ENCODE assay signal across 17 cellular contexts in genomic region chr13:31042084-31042483, GRCh38.
DNase-seq lines count a peak whose midpoint lies in the region; ATAC-seq, FAIRE-seq and TF ChIP-seq lines count a peak whose summit lies in the region.
"Had no signal": no experiment of that assay in that cellular context is flagged by ENCODE, and none has a peak within 500 bp of the region (broad histone marks: within the 10 kb centered on the region; RNA-seq: fewer than 3 reads in every experiment).

No MANE protein-coding gene starts in this region.

- H2BK15ac ChIP-seq in H1 (ENCODE audit: low read length), result no peak overlapping the region

- H3K27ac ChIP-seq in SK-N-MC (0 out of 2 replicates have a peak overlapping the region, but pooled peaks have one; percentile 12), H1 (ENCODE audit: low read depth, low read length) (no peak overlapping the region), parathyroid adenoma (no peak overlapping the region)

- FAIRE-seq in H1 (lab: Jason Lieb, UNC), result no peak

- no peak for TF ChIP-seq CTCF in H1 (IDR thresholded peaks at IDR 0.05; ENCODE audit: control extremely low read depth in 1 of 3, insufficient read depth in 1 of 3, low read depth in 1 of 3, low read length in 3 of 3)
- no peak for TF ChIP-seq CTCF in parathyroid adenoma (IDR thresholded peaks at IDR 0.05)

- H3K4ac ChIP-seq in H1 (replicated peaks; ENCODE audit: insufficient read length, low read depth, low read length), result no peak overlapping the region

- no peaks in the 10 kb centered on the region for H3K79me1 ChIP-seq in H1 (ENCODE audit: low read depth, low read length)

- no peak overlapping the region for H3K18ac ChIP-seq in H1 (ENCODE audit: extremely low read depth, low read length)

- no peak for TF ChIP-seq POLR2A in H1 (IDR thresholded peaks at IDR 0.05; ENCODE audit: control extremely low read depth in 1 of 2, low read depth in 2 of 2, low read length in 2 of 2)

- H4K91ac ChIP-seq in H1 (replicated peaks; ENCODE audit: insufficient read length, low read length), result no peak overlapping the region

- H2BK20ac ChIP-seq in H1 (ENCODE audit: low read length), result no peak overlapping the region

- H3K27me3 ChIP-seq in H1 (replicated peaks in 1 of 4; ENCODE audit: control insufficient read depth in 3 of 4, extremely low read depth in 1 of 4, insufficient read depth in 3 of 4, low read length in 3 of 4) (no peaks in the 10 kb centered on the region), parathyroid adenoma (ENCODE audit: control insufficient read depth, insufficient read depth, low read length) (no peaks in the 10 kb centered on the region)

- H4K20me1 ChIP-seq in H1 (replicated peaks in 1 of 2; ENCODE audit: control insufficient read depth in 1 of 2, insufficient read depth in 2 of 2, low read length in 2 of 2), result no peaks in the 10 kb centered on the region

- H3K36me3 ChIP-seq in SK-N-MC (ENCODE audit: insufficient read depth, low read length) (no peaks in the 10 kb centered on the region), H1 (ENCODE audit: control insufficient read depth in 2 of 4, insufficient read depth in 4 of 4, low read length in 3 of 4) (no peaks in the 10 kb centered on the region), parathyroid adenoma (ENCODE audit: control insufficient read depth, insufficient read depth, low read length) (no peaks in the 10 kb centered on the region)

- no peak for ATAC-seq in HG02759 (IDR thresholded peaks at IDR 0.05; ENCODE audit: unreplicated experiment)
- ATAC-seq in GM21360 (IDR thresholded peaks at IDR 0.05; ENCODE audit: unreplicated experiment), result no peak

- H3K23me2 ChIP-seq in H1 (ENCODE audit: low read depth, low read length), result no peaks in the 10 kb centered on the region

- no peak overlapping the region for H2AK5ac ChIP-seq in H1 (ENCODE audit: low read depth, low read length)

- H3K4me3 ChIP-seq in SK-N-MC, result no peak overlapping the region
- no peak overlapping the region for H3K4me3 ChIP-seq in H1 (ENCODE audit: extremely low read depth in 1 of 4, insufficient read depth in 2 of 4, low read depth in 3 of 4, low read length in 4 of 4)
- H3K4me3 ChIP-seq in parathyroid adenoma (ENCODE audit: low read depth, low read length), result no peak overlapping the region

- no peak overlapping the region for H2BK12ac ChIP-seq in H1 (ENCODE audit: low read depth, low read length)

- no peak overlapping the region for H3K23ac ChIP-seq in H1 (ENCODE audit: insufficient read length)

- no peak overlapping the region for H2BK120ac ChIP-seq in H1 (replicated peaks; ENCODE audit: low read depth, low read length)

- H3K4me2 ChIP-seq in H1 (ENCODE audit: insufficient read depth in 1 of 2, low read depth in 2 of 2, low read length in 2 of 2), result no peak overlapping the region
- no peak overlapping the region for H3K4me2 ChIP-seq in parathyroid adenoma (ENCODE audit: low read length)

- no peak overlapping the region for H4K5ac ChIP-seq in H1 (ENCODE audit: insufficient read length, low read depth, low read length)

- H3K9ac ChIP-seq in SK-N-MC (ENCODE audit: insufficient read length), result no peak overlapping the region
- no peak overlapping the region for H3K9ac ChIP-seq in H1 (replicated peaks in 1 of 4; ENCODE audit: extremely low read depth in 1 of 4, low read depth in 3 of 4, low read length in 3 of 4)
- no peak overlapping the region for H3K9ac ChIP-seq in parathyroid adenoma

- CTCF ChIA-PET in H1 (lab: Charles Lee; ENCODE audit: partially characterized antibody), result interaction anchor here (1.3 to 2.7 kb wide), 2 partner anchors 9 to 63 kb away, joined by 3 to 13 read pairs; no protein-coding TSS in a partner anchor

- TF ChIP-seq EP300 in H1 (IDR thresholded peaks at IDR 0.05; ENCODE audit: borderline replicate concordance in 1 of 2, low read depth in 2 of 2, low read length in 2 of 2), result no peak

- H3K56ac ChIP-seq in H1 (replicated peaks; ENCODE audit: insufficient read length, low read depth, low read length), result no peak overlapping the region

- H4K8ac ChIP-seq in H1 (ENCODE audit: extremely low read depth, insufficient read depth, low read length), result peak overlapping the region; percentile 11; the same call in 1 of the 2 replicates

- POLR2A ChIA-PET in H1 (lab: Charles Lee; ENCODE audit: partially characterized antibody), result no interaction called here

- peaks cover 0 to 3% (median 0%) of the 10 kb centered on the region in 4 experiments; a peak in 2 of 7 replicates for H3K4me1 ChIP-seq in H1 (replicated peaks in 1 of 4; ENCODE audit: control insufficient read depth in 3 of 4, insufficient read depth in 4 of 4, low read length in 3 of 4)
- peaks cover 5% of the 10 kb centered on the region for H3K4me1 ChIP-seq in parathyroid adenoma

- WGBS in H1 (ENCODE audit: extremely low coverage in 1 of 2, insufficient coverage in 1 of 2, insufficient read length in 1 of 2, insufficient replicate concordance in 2 of 2, low coverage in 1 of 2, low lambda C conversion rate in 2 of 2, missing lambda C conversion rate in 1 of 2), 2 experiments, result 81% methylated on average over 3 of the region's 3 CpGs; no CpG with 5 or more reads in 1 of the 2 experiments

- peak; percentile 14 for DNase-seq in CD1c-positive myeloid dendritic cell (ENCODE audit: extremely low spot score)
- DNase-seq in SK-N-MC (ENCODE audit: low read depth, low spot score), result no peak
- no peak for DNase-seq in H1 (ENCODE audit: low read depth in 1 of 2, low spot score in 2 of 2)
- DNase-seq in AG08396 (ENCODE audit: low spot score), result no peak
- DNase-seq: ACHN, AML-193, Caco-2, GDM1, HCEC 1CT, MM.1S, NCI-H1105, NCI-H2081 treated with DMSO at 0.1 percent for 48 hours, NCI-H510A, SHP77 treated with DMSO at 0.1 percent for 48 hours had no signal

- H3K79me2 ChIP-seq in H1 (ENCODE audit: control insufficient read depth in 1 of 2, insufficient read depth in 2 of 2, low read length in 2 of 2) (no peaks in the 10 kb centered on the region), parathyroid adenoma (no peaks in the 10 kb centered on the region)

- H2BK5ac ChIP-seq in H1 (ENCODE audit: low read depth, low read length), result no peak overlapping the region

- H2AFZ ChIP-seq in H1 (ENCODE audit: low read length), result no peak overlapping the region
- H2AFZ ChIP-seq in parathyroid adenoma, result peak overlapping the region; percentile 38

- TF ChIP-seq RAD21 in H1 (IDR thresholded peaks at IDR 0.05 in 1 of 2, conservative IDR thresholded peaks at IDR 0.05 in 1 of 2; ENCODE audit: low read depth in 2 of 2, low read length in 2 of 2), result no peak

- H3K9me3 ChIP-seq in SK-N-MC (ENCODE audit: low read depth, low read length), result no peaks in the 10 kb centered on the region
- no peaks in the 10 kb centered on the region for H3K9me3 ChIP-seq in H1 (ENCODE audit: insufficient read depth in 2 of 2, low read depth in 1 of 2, low read length in 1 of 2)
- H3K9me3 ChIP-seq in parathyroid adenoma (ENCODE audit: control insufficient read depth, low read length), result no peaks in the 10 kb centered on the region
- H3K9me3 ChIP-seq: Caco-2 had no signal

- no peak overlapping the region for H3K14ac ChIP-seq in H1 (ENCODE audit: insufficient read length)

TF ChIP-seq in H1, 55 proteins besides CTCF, POLR2A, EP300 and RAD21:
- TF ChIP-seq EGR1 (IDR thresholded peaks at IDR 0.05; ENCODE audit: borderline replicate concordance, low read depth, low read length) (no peak), SP4 (IDR thresholded peaks at IDR 0.05; ENCODE audit: low read length) (no peak), GABPA (IDR thresholded peaks at IDR 0.05; ENCODE audit: borderline replicate concordance, insufficient read depth, low read length) (no peak), NRF1 (IDR thresholded peaks at IDR 0.05; ENCODE audit: low read depth, low read length) (no peak), HDAC2 (IDR thresholded peaks at IDR 0.05; ENCODE audit: borderline replicate concordance in 1 of 2, low read depth in 2 of 2, low read length in 2 of 2) (no peak), BCL11A (IDR thresholded peaks at IDR 0.05; ENCODE audit: low read depth in 2 of 2, low read length in 2 of 2) (no peak), CTBP2 (IDR thresholded peaks at IDR 0.05; ENCODE audit: borderline replicate concordance, insufficient read depth, insufficient read length, low read length) (no peak), EZH2 (IDR thresholded peaks at IDR 0.05; ENCODE audit: low read depth, low read length, severe bottlenecking) (no peak), HDAC6 (IDR thresholded peaks at IDR 0.05; ENCODE audit: low read depth, low read length) (no peak), RNF2 (IDR thresholded peaks at IDR 0.05; ENCODE audit: borderline replicate concordance, low read depth, low read length, missing control alignments, poor library complexity, severe bottlenecking) (no peak), SIX5 (IDR thresholded peaks at IDR 0.05; ENCODE audit: low read depth, low read length) (no peak), CEBPB (IDR thresholded peaks at IDR 0.05; ENCODE audit: low read depth, low read length) (no peak), RBBP5 (IDR thresholded peaks at IDR 0.05; ENCODE audit: borderline replicate concordance, low read depth, low read length) (no peak), SUZ12 (IDR thresholded peaks at IDR 0.05; ENCODE audit: low read length) (no peak), MAFK (IDR thresholded peaks at IDR 0.05; ENCODE audit: low read depth, low read length) (no peak), CHD1 (IDR thresholded peaks at IDR 0.05; ENCODE audit: low read depth, low read length) (no peak), SRF (IDR thresholded peaks at IDR 0.05; ENCODE audit: low read depth, low read length) (no peak), SAP30 (IDR thresholded peaks at IDR 0.05; ENCODE audit: insufficient read depth, insufficient replicate concordance, low read length) (no peak)
